Comparison of ENCODE assay signal across 1 cellular context in the genomic region with DNA sequence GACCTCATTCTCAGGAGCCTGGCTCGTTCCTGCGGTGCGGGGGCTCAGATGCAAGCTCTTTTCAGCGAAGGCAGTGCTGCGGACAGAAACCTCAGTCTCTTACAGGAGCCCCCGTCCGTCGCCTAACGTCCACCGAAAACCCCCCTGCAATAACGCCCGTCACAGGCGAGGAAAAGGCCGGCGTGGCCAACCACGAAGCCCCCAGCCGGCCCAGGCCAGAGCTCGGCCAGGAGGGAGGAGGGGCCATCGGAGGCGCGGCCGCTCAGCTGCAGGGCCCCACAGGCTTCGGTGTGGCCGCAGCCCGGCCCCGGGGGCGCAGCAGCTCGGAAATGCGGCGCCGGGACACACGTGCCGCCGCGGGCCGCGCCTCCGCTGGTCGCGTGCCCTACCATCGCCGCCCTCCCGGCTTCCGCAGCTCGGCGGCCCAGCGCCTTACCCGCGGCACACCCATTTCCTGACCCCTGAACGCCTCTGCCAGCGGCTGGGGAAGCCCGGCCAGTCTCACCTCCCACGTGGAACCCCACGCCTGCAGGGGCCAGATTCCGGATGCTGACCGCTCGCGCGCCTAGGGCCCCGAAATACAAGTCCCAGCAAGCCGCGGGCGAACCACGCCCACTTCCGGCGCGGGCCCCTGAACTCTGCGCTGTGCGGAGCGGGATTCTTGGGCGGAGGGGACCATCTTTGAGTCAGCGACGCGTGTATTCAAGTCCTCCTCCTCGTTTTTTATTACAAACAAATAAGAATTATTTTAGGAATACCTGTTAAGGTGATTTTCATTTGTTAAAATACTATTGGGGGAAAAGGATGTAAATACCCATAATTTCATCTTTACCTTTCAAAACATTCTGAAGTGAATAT.
A peak's percentile ranks its signal among the peaks of the same experiment; 100 is the strongest.
TF ChIP-seq lines count a peak whose summit lies in the region.

A gene (minus strand): TSS at position 582 of the 858 bp plus-strand sequence. CDS start 16,537 bp downstream, outside the sequence.

TF ChIP-seq in A549, 52 proteins besides CTCF, POLR2A, EP300 and RAD21 (continued from another document):
- TF ChIP-seq, protein P1, sequence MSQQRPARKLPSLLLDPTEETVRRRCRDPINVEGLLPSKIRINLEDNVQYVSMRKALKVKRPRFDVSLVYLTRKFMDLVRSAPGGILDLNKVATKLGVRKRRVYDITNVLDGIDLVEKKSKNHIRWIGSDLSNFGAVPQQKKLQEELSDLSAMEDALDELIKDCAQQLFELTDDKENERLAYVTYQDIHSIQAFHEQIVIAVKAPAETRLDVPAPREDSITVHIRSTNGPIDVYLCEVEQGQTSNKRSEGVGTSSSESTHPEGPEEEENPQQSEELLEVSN (IDR thresholded peaks at IDR 0.05; ENCODE audit: borderline replicate concordance, low read depth), result peak; percentile 96
- TF ChIP-seq NPAS2 (CRISPR knock-in tag; IDR thresholded peaks at IDR 0.05; ENCODE audit: borderline replicate concordance) (peak; percentile 57), TFCP2L1 (CRISPR knock-in tag; IDR thresholded peaks at IDR 0.05) (no peak), FOSB (CRISPR knock-in tag; IDR thresholded peaks at IDR 0.05) (no peak), JUN (IDR thresholded peaks at IDR 0.05) (0 out of 5 replicates have a peak, but pooled peaks of 1 of the 2 experiments have one; percentile 42), BHLHE40 (IDR thresholded peaks at IDR 0.05; ENCODE audit: low read depth, low read length) (peak; percentile 31; the same call in 1 of the 2 replicates), PHF8 (IDR thresholded peaks at IDR 0.05; ENCODE audit: borderline replicate concordance, low read depth) (peak; percentile 59; the same call in 1 of the 2 replicates), HOXB5 (CRISPR knock-in tag; IDR thresholded peaks at IDR 0.05) (peak; percentile 85; the same call in 1 of the 2 replicates)
- TF ChIP-seq, protein P2, sequence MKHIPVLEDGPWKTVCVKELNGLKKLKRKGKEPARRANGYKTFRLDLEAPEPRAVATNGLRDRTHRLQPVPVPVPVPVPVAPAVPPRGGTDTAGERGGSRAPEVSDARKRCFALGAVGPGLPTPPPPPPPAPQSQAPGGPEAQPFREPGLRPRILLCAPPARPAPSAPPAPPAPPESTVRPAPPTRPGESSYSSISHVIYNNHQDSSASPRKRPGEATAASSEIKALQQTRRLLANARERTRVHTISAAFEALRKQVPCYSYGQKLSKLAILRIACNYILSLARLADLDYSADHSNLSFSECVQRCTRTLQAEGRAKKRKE (CRISPR knock-in tag; IDR thresholded peaks at IDR 0.05; ENCODE audit: low read depth), result 0 out of 2 replicates have a peak, but pooled peaks have one; percentile 60
- TF ChIP-seq, protein P3, sequence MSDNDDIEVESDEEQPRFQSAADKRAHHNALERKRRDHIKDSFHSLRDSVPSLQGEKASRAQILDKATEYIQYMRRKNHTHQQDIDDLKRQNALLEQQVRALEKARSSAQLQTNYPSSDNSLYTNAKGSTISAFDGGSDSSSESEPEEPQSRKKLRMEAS (IDR thresholded peaks at IDR 0.05), result peak; percentile 96
